Comparison of ENCODE assay signal across 1 cellular context in the genomic region with DNA sequence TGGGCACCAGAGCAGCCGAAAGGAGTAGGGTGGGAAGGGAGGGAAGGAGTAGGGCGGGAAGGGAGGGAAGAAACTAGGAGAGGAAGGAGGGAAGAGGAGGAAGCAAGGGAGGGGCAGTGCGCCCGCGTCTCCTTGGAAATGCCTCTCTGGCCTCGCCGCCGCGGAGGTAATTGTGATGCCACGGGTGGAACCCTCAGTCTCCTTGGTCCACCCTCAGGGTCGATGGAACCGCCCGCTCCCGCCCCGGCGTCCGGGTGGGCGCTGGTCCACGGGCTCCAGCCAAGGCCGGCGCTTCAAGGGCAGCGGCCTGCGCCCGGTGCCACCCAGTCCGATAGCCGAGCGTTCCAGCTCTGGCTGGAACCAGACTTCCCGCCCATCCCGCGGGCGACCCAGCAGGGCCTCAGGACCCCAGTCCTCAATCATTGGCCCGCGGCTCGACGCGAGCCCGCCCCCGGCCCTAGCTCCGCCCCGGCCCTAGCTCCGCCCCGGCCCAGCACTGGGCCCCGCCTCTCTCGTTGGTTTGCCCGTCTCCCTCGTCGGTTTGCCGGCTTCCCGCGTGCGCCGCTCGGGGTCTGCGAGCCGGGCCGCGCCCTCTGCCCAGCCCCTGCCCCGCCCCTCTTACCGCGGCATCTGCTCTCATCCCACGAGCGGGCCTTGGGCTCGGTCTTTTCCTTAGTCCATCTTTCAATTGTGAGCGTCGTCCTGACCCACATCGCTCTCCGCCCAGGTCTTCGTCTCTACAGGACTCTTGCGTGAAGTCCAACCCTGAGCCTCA.
A peak's percentile ranks its signal among the peaks of the same experiment; 100 is the strongest.
TF ChIP-seq lines count a peak whose summit lies in the region.

No MANE protein-coding gene starts in this region.

TF ChIP-seq in WTC11, 78 proteins besides CTCF, POLR2A, EP300 and RAD21 (continued from another document and continues in another):
- TF ChIP-seq, protein P1, sequence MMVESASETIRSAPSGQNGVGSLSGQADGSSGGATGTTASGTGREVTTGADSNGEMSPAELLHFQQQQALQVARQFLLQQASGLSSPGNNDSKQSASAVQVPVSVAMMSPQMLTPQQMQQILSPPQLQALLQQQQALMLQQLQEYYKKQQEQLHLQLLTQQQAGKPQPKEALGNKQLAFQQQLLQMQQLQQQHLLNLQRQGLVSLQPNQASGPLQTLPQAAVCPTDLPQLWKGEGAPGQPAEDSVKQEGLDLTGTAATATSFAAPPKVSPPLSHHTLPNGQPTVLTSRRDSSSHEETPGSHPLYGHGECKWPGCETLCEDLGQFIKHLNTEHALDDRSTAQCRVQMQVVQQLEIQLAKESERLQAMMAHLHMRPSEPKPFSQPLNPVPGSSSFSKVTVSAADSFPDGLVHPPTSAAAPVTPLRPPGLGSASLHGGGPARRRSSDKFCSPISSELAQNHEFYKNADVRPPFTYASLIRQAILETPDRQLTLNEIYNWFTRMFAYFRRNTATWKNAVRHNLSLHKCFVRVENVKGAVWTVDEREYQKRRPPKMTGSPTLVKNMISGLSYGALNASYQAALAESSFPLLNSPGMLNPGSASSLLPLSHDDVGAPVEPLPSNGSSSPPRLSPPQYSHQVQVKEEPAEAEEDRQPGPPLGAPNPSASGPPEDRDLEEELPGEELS (CRISPR knock-in tag; IDR thresholded peaks at IDR 0.05), result peak; percentile 62
- TF ChIP-seq ERG (CRISPR knock-in tag; IDR thresholded peaks at IDR 0.05) (no peak), GABPB1 (CRISPR knock-in tag; IDR thresholded peaks at IDR 0.05) (no peak; the same call in 1 of the 2 replicates), IRF2 (CRISPR knock-in tag; IDR thresholded peaks at IDR 0.05; ENCODE audit: borderline replicate concordance, low read depth) (no peak), ZNF138 (CRISPR knock-in tag; conservative IDR thresholded peaks at IDR 0.05) (no peak), AFF4 (CRISPR knock-in tag; IDR thresholded peaks at IDR 0.05; ENCODE audit: borderline replicate concordance) (no peak), ZBTB21 (CRISPR knock-in tag; IDR thresholded peaks at IDR 0.05; ENCODE audit: borderline replicate concordance) (0 out of 2 replicates have a peak, but pooled peaks have one; percentile 48), USF2 (CRISPR knock-in tag; IDR thresholded peaks at IDR 0.05) (no peak), RORB (CRISPR knock-in tag; IDR thresholded peaks at IDR 0.05) (no peak), ARID4B (CRISPR knock-in tag; IDR thresholded peaks at IDR 0.05; ENCODE audit: borderline replicate concordance) (peak; percentile 91; the same call in 1 of the 2 replicates), FOXP1 (CRISPR knock-in tag; IDR thresholded peaks at IDR 0.05; ENCODE audit: borderline replicate concordance) (0 out of 2 replicates have a peak, but pooled peaks have one; percentile 48), NR3C1 (CRISPR knock-in tag; conservative IDR thresholded peaks at IDR 0.05; ENCODE audit: low read depth) (no peak), ATF6 (CRISPR knock-in tag; IDR thresholded peaks at IDR 0.05) (no peak), ZNF263 (CRISPR knock-in tag; IDR thresholded peaks at IDR 0.05; ENCODE audit: low read depth) (no peak), ETV6 (CRISPR knock-in tag; IDR thresholded peaks at IDR 0.05) (peak; percentile 90), ZNF219 (CRISPR knock-in tag; IDR thresholded peaks at IDR 0.05; ENCODE audit: borderline replicate concordance) (no peak; the same call in 1 of the 2 replicates)
- TF ChIP-seq, protein P2, sequence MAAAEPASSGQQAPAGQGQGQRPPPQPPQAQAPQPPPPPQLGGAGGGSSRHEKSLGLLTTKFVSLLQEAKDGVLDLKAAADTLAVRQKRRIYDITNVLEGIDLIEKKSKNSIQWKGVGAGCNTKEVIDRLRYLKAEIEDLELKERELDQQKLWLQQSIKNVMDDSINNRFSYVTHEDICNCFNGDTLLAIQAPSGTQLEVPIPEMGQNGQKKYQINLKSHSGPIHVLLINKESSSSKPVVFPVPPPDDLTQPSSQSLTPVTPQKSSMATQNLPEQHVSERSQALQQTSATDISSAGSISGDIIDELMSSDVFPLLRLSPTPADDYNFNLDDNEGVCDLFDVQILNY (CRISPR knock-in tag; IDR thresholded peaks at IDR 0.05), result peak; percentile 91
- TF ChIP-seq, protein P3, sequence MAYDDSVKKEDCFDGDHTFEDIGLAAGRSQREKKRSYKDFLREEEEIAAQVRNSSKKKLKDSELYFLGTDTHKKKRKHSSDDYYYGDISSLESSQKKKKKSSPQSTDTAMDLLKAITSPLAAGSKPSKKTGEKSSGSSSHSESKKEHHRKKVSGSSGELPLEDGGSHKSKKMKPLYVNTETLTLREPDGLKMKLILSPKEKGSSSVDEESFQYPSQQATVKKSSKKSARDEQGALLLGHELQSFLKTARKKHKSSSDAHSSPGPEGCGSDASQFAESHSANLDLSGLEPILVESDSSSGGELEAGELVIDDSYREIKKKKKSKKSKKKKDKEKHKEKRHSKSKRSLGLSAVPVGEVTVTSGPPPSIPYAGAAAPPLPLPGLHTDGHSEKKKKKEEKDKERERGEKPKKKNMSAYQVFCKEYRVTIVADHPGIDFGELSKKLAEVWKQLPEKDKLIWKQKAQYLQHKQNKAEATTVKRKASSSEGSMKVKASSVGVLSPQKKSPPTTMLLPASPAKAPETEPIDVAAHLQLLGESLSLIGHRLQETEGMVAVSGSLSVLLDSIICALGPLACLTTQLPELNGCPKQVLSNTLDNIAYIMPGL (CRISPR knock-in tag; IDR thresholded peaks at IDR 0.05), result peak; percentile 28; the same call in 1 of the 2 replicates
- TF ChIP-seq, protein P4, sequence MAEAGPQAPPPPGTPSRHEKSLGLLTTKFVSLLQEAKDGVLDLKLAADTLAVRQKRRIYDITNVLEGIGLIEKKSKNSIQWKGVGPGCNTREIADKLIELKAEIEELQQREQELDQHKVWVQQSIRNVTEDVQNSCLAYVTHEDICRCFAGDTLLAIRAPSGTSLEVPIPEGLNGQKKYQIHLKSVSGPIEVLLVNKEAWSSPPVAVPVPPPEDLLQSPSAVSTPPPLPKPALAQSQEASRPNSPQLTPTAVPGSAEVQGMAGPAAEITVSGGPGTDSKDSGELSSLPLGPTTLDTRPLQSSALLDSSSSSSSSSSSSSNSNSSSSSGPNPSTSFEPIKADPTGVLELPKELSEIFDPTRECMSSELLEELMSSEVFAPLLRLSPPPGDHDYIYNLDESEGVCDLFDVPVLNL (CRISPR knock-in tag; IDR thresholded peaks at IDR 0.05; ENCODE audit: borderline replicate concordance, low read depth), result no peak
- TF ChIP-seq, protein P5, sequence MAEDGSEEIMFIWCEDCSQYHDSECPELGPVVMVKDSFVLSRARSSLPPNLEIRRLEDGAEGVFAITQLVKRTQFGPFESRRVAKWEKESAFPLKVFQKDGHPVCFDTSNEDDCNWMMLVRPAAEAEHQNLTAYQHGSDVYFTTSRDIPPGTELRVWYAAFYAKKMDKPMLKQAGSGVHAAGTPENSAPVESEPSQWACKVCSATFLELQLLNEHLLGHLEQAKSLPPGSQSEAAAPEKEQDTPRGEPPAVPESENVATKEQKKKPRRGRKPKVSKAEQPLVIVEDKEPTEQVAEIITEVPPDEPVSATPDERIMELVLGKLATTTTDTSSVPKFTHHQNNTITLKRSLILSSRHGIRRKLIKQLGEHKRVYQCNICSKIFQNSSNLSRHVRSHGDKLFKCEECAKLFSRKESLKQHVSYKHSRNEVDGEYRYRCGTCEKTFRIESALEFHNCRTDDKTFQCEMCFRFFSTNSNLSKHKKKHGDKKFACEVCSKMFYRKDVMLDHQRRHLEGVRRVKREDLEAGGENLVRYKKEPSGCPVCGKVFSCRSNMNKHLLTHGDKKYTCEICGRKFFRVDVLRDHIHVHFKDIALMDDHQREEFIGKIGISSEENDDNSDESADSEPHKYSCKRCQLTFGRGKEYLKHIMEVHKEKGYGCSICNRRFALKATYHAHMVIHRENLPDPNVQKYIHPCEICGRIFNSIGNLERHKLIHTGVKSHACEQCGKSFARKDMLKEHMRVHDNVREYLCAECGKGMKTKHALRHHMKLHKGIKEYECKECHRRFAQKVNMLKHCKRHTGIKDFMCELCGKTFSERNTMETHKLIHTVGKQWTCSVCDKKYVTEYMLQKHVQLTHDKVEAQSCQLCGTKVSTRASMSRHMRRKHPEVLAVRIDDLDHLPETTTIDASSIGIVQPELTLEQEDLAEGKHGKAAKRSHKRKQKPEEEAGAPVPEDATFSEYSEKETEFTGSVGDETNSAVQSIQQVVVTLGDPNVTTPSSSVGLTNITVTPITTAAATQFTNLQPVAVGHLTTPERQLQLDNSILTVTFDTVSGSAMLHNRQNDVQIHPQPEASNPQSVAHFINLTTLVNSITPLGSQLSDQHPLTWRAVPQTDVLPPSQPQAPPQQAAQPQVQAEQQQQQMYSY (CRISPR knock-in tag; IDR thresholded peaks at IDR 0.05), result peak; percentile 97
- TF ChIP-seq, protein P6, sequence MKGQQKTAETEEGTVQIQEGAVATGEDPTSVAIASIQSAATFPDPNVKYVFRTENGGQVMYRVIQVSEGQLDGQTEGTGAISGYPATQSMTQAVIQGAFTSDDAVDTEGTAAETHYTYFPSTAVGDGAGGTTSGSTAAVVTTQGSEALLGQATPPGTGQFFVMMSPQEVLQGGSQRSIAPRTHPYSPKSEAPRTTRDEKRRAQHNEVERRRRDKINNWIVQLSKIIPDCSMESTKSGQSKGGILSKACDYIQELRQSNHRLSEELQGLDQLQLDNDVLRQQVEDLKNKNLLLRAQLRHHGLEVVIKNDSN (CRISPR knock-in tag; IDR thresholded peaks at IDR 0.05), result peak; percentile 68; the same call in 1 of the 2 replicates
